ENCODE assay signal across 30 cellular contexts in genomic region chr4:87365348-87365747, GRCh38. TPM values are rescaled to one million over a fixed set of nuclear protein-coding genes. Genes with fewer than 3 reads are reported as not detected.
"Had no signal": no experiment of that assay in that cellular context is flagged by ENCODE, and none has a peak within 500 bp of the region (broad histone marks: within the 10 kb centered on the region; RNA-seq: fewer than 3 reads in every experiment).

No MANE protein-coding gene starts in this region.

- FAIRE-seq: endothelial cell of umbilical vein, kidney, small intestine had no signal

- H3K4me3 Mint-ChIP-seq: memory B cell; mesothelial cell of epicardium; naive thymus-derived CD4-positive, alpha-beta T cell; nephron; neural progenitor cell; stimulated activated naive CD8-positive, alpha-beta T cell treated with anti-CD3 and anti-CD28 coated beads, Interleukin-15, amount 100 ng/mL, for 72 hours had no signal

- ATAC-seq: gastrocnemius medialis; left lobe of liver; naive thymus-derived CD4-positive, alpha-beta T cell; right lobe of liver; stimulated activated naive CD8-positive, alpha-beta T cell treated with anti-CD3 and anti-CD28 coated beads, Interleukin-15, amount 100 ng/mL, for 72 hours had no signal

- H3K79me2 ChIP-seq: hepatocyte, parathyroid adenoma had no signal

- H3K4me1 ChIP-seq: esophagus squamous epithelium, neural progenitor cell, parathyroid adenoma, suprapubic skin, transverse colon had no signal

- H2AFZ ChIP-seq: hepatocyte, neural progenitor cell, parathyroid adenoma had no signal

- H3K27me3 ChIP-seq: dorsolateral prefrontal cortex, esophagus squamous epithelium, gastrocnemius medialis, hepatocyte, neural progenitor cell, right lobe of liver, suprapubic skin, transverse colon, vagina had no signal

- H3K9me3 Mint-ChIP-seq: memory B cell; naive thymus-derived CD4-positive, alpha-beta T cell; stimulated activated naive CD8-positive, alpha-beta T cell treated with anti-CD3 and anti-CD28 coated beads, Interleukin-15, amount 100 ng/mL, for 72 hours had no signal

- H3K27ac ChIP-seq: dorsolateral prefrontal cortex, esophagus squamous epithelium, gastrocnemius medialis, hepatocyte, neural progenitor cell, parathyroid adenoma, right lobe of liver, suprapubic skin, transverse colon, vagina had no signal

- H3K4me2 ChIP-seq: hepatocyte, neural progenitor cell had no signal

- H3K4me1 Mint-ChIP-seq: memory B cell; nephron; neural progenitor cell; stimulated activated naive CD8-positive, alpha-beta T cell treated with anti-CD3 and anti-CD28 coated beads, Interleukin-15, amount 100 ng/mL, for 72 hours had no signal

- H3K9ac ChIP-seq: neural progenitor cell, parathyroid adenoma had no signal

- H3K9me3 ChIP-seq: esophagus squamous epithelium, gastrocnemius medialis, right lobe of liver, suprapubic skin, transverse colon, vagina had no signal

- H3K27ac Mint-ChIP-seq: memory B cell; mesothelial cell of epicardium; nephron; neural progenitor cell; progenitor cell of endocrine pancreas; stimulated activated naive CD8-positive, alpha-beta T cell treated with anti-CD3 and anti-CD28 coated beads, Interleukin-15, amount 100 ng/mL, for 72 hours had no signal

- DNase-seq: cortex of kidney; dorsolateral prefrontal cortex; effector CD4-positive, alpha-beta T cell; esophagus squamous epithelium; gastrocnemius medialis; head of caudate nucleus; kidney; naive thymus-derived CD4-positive, alpha-beta T cell; right lobe of liver; small intestine; stimulated activated CD4-positive, alpha-beta T cell treated with anti-CD3 and anti-CD28 coated beads, Interleukin-15, amount 100 ng/mL, for 24 hours; stimulated activated CD4-positive, alpha-beta T cell treated with anti-CD3 and anti-CD28 coated beads, Interleukin-2, amount 100 ng/mL, for 48 hours; stimulated activated CD8-positive, alpha-beta memory T cell treated with anti-CD3 and anti-CD28 coated beads, Interleukin-4, amount 100 ng/mL, for 48 hours; stimulated activated naive CD4-positive, alpha-beta T cell; stimulated activated naive CD8-positive, alpha-beta T cell treated with anti-CD3 and anti-CD28 coated beads, Interleukin-15, amount 100 ng/mL, for 72 hours; transverse colon had no signal

- H3K27me3 Mint-ChIP-seq: memory B cell; naive thymus-derived CD4-positive, alpha-beta T cell; progenitor cell of endocrine pancreas; stimulated activated naive CD8-positive, alpha-beta T cell treated with anti-CD3 and anti-CD28 coated beads, Interleukin-15, amount 100 ng/mL, for 72 hours had no signal

- H3K4me3 ChIP-seq: dorsolateral prefrontal cortex, esophagus squamous epithelium, gastrocnemius medialis, hepatocyte, lung, neural progenitor cell, right lobe of liver, suprapubic skin, transverse colon, vagina had no signal

RNA-seq across cellular contexts. Expression of gene HSD17B13, which starts 42.7 kb away (rescaled TPM):
- total RNA-seq: endothelial cell of umbilical vein, epithelial cell of proximal tubule, esophagus squamous epithelium, glomerular endothelial cell, kidney had no signal
